21 cellular contexts compared by ENCODE assay signal in genomic region chr20:43971233-43971632, GRCh38.
"Had no signal": no experiment of that assay in that cellular context is flagged by ENCODE, and none has a peak within 500 bp of the region (broad histone marks: within the 10 kb centered on the region; RNA-seq: fewer than 3 reads in every experiment).

No MANE protein-coding gene starts in this region.

- H3K36me3 ChIP-seq: gastrocnemius medialis, neutrophil, pancreas, right lobe of liver, suprapubic skin, transverse colon, upper lobe of right lung, uterus had no signal

- H3K9me3 ChIP-seq: gastrocnemius medialis, mucosa of descending colon, neutrophil, pancreas, right lobe of liver, suprapubic skin, transverse colon, upper lobe of right lung, uterus had no signal

- H3K4me3 ChIP-seq: gastrocnemius medialis, lung, mucosa of descending colon, pancreas, right lobe of liver, suprapubic skin, transverse colon, upper lobe of right lung, uterus had no signal

- H3K27ac ChIP-seq: gastrocnemius medialis, neutrophil, pancreas, right lobe of liver, suprapubic skin, transverse colon, upper lobe of right lung, uterus had no signal

- ATAC-seq: gastrocnemius medialis; left lobe of liver; mucosa of descending colon; natural killer cell treated with Interleukin-12 subunit alpha and Interleukin-12 subunit beta and Interleukin-15 and Interleukin-18, amount 100 ng/mL, for 72 hours; pancreas; stimulated activated naive CD8-positive, alpha-beta T cell treated with anti-CD3 and anti-CD28 coated beads, Interleukin-15, amount 100 ng/mL, for 72 hours; upper lobe of right lung had no signal

- H3K4me1 ChIP-seq: gastrocnemius medialis, pancreas, right lobe of liver, transverse colon, uterus had no signal

- DNase-seq: cortex of kidney; gastrocnemius medialis; kidney; mucosa of descending colon; naive B cell; pancreas; right lobe of liver; small intestine; stimulated activated CD4-positive, alpha-beta T cell treated with anti-CD3 and anti-CD28 coated beads, Interleukin-15, amount 100 ng/mL, for 24 hours; stimulated activated CD4-positive, alpha-beta T cell treated with anti-CD3 and anti-CD28 coated beads, Interleukin-2, amount 100 ng/mL, for 48 hours; stimulated activated CD8-positive, alpha-beta memory T cell treated with anti-CD3 and anti-CD28 coated beads, Interleukin-4, amount 100 ng/mL, for 48 hours; stimulated activated naive CD4-positive, alpha-beta T cell; stimulated activated naive CD8-positive, alpha-beta T cell treated with anti-CD3 and anti-CD28 coated beads, Interleukin-15, amount 100 ng/mL, for 72 hours; transverse colon; upper lobe of right lung; uterus had no signal

- FAIRE-seq: kidney, pancreas, small intestine had no signal
